In genomic region chr16:74929636-74930035, GRCh38 we compare ENCODE assay signal across 36 cellular contexts. TPM values are rescaled to one million over a fixed set of nuclear protein-coding genes. Genes with fewer than 3 reads are reported as not detected.
DNase-seq lines count a peak whose midpoint lies in the region; ATAC-seq, FAIRE-seq and TF ChIP-seq lines count a peak whose summit lies in the region.
"Had no signal": no experiment of that assay in that cellular context is flagged by ENCODE, and none has a peak within 500 bp of the region (broad histone marks: within the 10 kb centered on the region; RNA-seq: fewer than 3 reads in every experiment).

No MANE protein-coding gene starts in this region.

- H3K9me3 ChIP-seq in HEK293 (ENCODE audit: control insufficient read depth, insufficient read depth, low read depth, low read length) = no peaks in the 10 kb centered on the region
- no peaks in the 10 kb centered on the region for H3K9me3 ChIP-seq in K562 (replicated peaks; ENCODE audit: control insufficient read depth, insufficient read depth, low read depth, low read length)
- no peaks in the 10 kb centered on the region for H3K9me3 ChIP-seq in HAP-1
- H3K9me3 ChIP-seq: A549; BE2C; BLaER1; BLaER1 treated with 17β-estradiol and CSF1 and Interleukin-3, amounts not matched to agents 10 nM and 100 nM; Caco-2 had no signal

- H3K4me3 ChIP-seq in HEK293 (ENCODE audit: low read depth, low read length) = no peak overlapping the region
- no peak overlapping the region for H3K4me3 ChIP-seq in K562
- H3K4me3 ChIP-seq in HAP-1 = no peak overlapping the region
- H3K4me3 ChIP-seq: A549; BLaER1; BLaER1 treated with 17β-estradiol and CSF1 and Interleukin-3, amounts not matched to agents 10 nM and 100 nM had no signal

- POLR2A ChIA-PET in HEK293 (lab: Yijun Ruan, JAX) = no interaction called here
- POLR2A ChIA-PET in K562 (lab: Yijun Ruan, JAX) = no interaction called here

- H3K79me2 ChIP-seq in K562 (ENCODE audit: control insufficient read depth, insufficient read depth, low read length) = no peaks in the 10 kb centered on the region

- FAIRE-seq in HTR-8/SVneo (lab: Jason Lieb, UNC) (peak; percentile 4), K562 (lab: Jason Lieb, UNC) (no peak)
- FAIRE-seq: A204.1, A549, D721Med had no signal

- TF ChIP-seq RAD21 in K562 (CRISPR knock-in tag; conservative IDR thresholded peaks at IDR 0.05 in 1 of 2, IDR thresholded peaks at IDR 0.05 in 1 of 2) = no peak

- peak overlapping the region; percentile 4 for H3K27ac Mint-ChIP-seq in progenitor cell of endocrine pancreas
- H3K27ac Mint-ChIP-seq: B cell; CD4-positive, alpha-beta memory T cell; CD4-positive, alpha-beta T cell; CD4-positive, CD25-positive, alpha-beta regulatory T cell; CD8-positive, alpha-beta T cell had no signal

- no peak overlapping the region for H3K9ac ChIP-seq in K562 (ENCODE audit: insufficient read depth in 1 of 2, low read depth in 2 of 2, low read length in 2 of 2)
- H3K9ac ChIP-seq: BLaER1; BLaER1 treated with 17β-estradiol and CSF1 and Interleukin-3, amounts not matched to agents 10 nM and 100 nM had no signal

- no peak overlapping the region for H2AFZ ChIP-seq in K562 (ENCODE audit: low read depth, low read length)

- no peak for ATAC-seq in K562
- ATAC-seq: A549; CD8-positive, alpha-beta T cell had no signal

- no peak overlapping the region for H3K4me2 ChIP-seq in K562 (ENCODE audit: insufficient read depth, low read length)
- H3K4me2 ChIP-seq: A549; BLaER1; BLaER1 treated with 17β-estradiol and CSF1 and Interleukin-3, amounts not matched to agents 10 nM and 100 nM had no signal

- peaks cover 16% of the 10 kb centered on the region for H3K36me3 Mint-ChIP-seq in progenitor cell of endocrine pancreas (ENCODE audit: insufficient read depth)

- CTCF ChIA-PET in HEK293 (lab: Yijun Ruan, JAX) = no interaction called here
- CTCF ChIA-PET in K562 (lab: Yijun Ruan, JAX; ENCODE audit: low intra/inter-chr PET ratio) = no interaction called here

- H3K9me1 ChIP-seq in K562 (ENCODE audit: control insufficient read depth, insufficient read depth, low read length) = no peaks in the 10 kb centered on the region

- TF ChIP-seq POLR2A in K562 (conservative IDR thresholded peaks at IDR 0.05) = no peak

- TF ChIP-seq CTCF in HEK293 (tag by site-specific recombination; IDR thresholded peaks at IDR 0.05) (no peak), K562 (IDR thresholded peaks at IDR 0.05 in 2 of 3, conservative IDR thresholded peaks at IDR 0.05 in 1 of 3; ENCODE audit: insufficient read depth in 2 of 3, low read depth in 1 of 3, low read length in 3 of 3) (no peak), progenitor cell of endocrine pancreas (IDR thresholded peaks at IDR 0.05; ENCODE audit: unreplicated experiment) (no peak)

- intact Hi-C loops in K562 (cut with micrococcal nuclease) = no loop called here

- H3K27me3 Mint-ChIP-seq in progenitor cell of endocrine pancreas = no peaks in the 10 kb centered on the region
- H3K27me3 Mint-ChIP-seq: B cell; CD4-positive, alpha-beta memory T cell; CD4-positive, alpha-beta T cell; CD4-positive, CD25-positive, alpha-beta regulatory T cell; CD8-positive, alpha-beta memory T cell had no signal

- H3K36me3 ChIP-seq in HEK293 (ENCODE audit: control insufficient read depth in 2 of 2, insufficient read depth in 1 of 2, low read length in 2 of 2) = peaks cover 15 to 31% of the 10 kb centered on the region in 2 experiments; a peak in 2 of 3 replicates
- peaks cover 39% of the 10 kb centered on the region; the same call in 1 of the 3 replicates for H3K36me3 ChIP-seq in K562 (ENCODE audit: control insufficient read depth, insufficient read depth, low read length)
- peaks cover 20% of the 10 kb centered on the region for H3K36me3 ChIP-seq in HAP-1 (replicated peaks)

- H3K27ac ChIP-seq in HEK293 (ENCODE audit: extremely low read depth, low read depth, low read length) (no peak overlapping the region), K562 (ENCODE audit: extremely low read depth, low read depth, low read length) (no peak overlapping the region)
- H3K27ac ChIP-seq: 22Rv1; A549; BLaER1; BLaER1 treated with 17β-estradiol and CSF1 and Interleukin-3, amounts not matched to agents 10 nM and 100 nM; C4-2B had no signal

- DNase-seq in HTR-8/SVneo (ENCODE audit: insufficient read length, low spot score) = no peak
- DNase-seq in K562 (ENCODE audit: extremely low read depth in 1 of 4, low spot score in 3 of 4) = no peak
- no peak for DNase-seq in progenitor cell of endocrine pancreas (ENCODE audit: low spot score, unreplicated experiment)
- no peak for DNase-seq in DMS 273 treated with DMSO at 0.1 percent for 48 hours (lab: John Stamatoyannopoulos, UW)
- DNase-seq in HAP-1 (ENCODE audit: low spot score in 2 of 2) = no peak
- DNase-seq in T-helper 2 cell = no peak
- no peak for DNase-seq in GDM1 (lab: John Stamatoyannopoulos, UW)
- DNase-seq: 8988T; ACHN; AML-193; BE2C; C1 segment of cervical spinal cord; Caco-2; Calu3; CD4-positive, alpha-beta memory T cell; CD4-positive, alpha-beta T cell; CD4-positive, CD25-positive, alpha-beta regulatory T cell; CD8-positive, alpha-beta memory T cell; CD8-positive, alpha-beta T cell; COR-L47; DMS153; DMS53; DMS79; DMS79 treated with DMSO at 0.1 percent for 48 hours; DND-41; EL had no signal

- BruUV-seq in K562 (replicated peaks; lab: Mats Ljungman, UMichigan) = no TSS peak

- H3K9me3 Mint-ChIP-seq in progenitor cell of endocrine pancreas (ENCODE audit: low read depth) = no peaks in the 10 kb centered on the region
- H3K9me3 Mint-ChIP-seq: CD4-positive, alpha-beta memory T cell; CD4-positive, alpha-beta T cell; CD4-positive, CD25-positive, alpha-beta regulatory T cell; CD8-positive, alpha-beta memory T cell; CD8-positive, alpha-beta T cell had no signal

- no peak for TF ChIP-seq EP300 in K562 (IDR thresholded peaks at IDR 0.05; ENCODE audit: low read length)

- H4K20me1 ChIP-seq in K562 (replicated peaks; ENCODE audit: control insufficient read depth, insufficient read depth, low read length) = no peaks in the 10 kb centered on the region
- H4K20me1 ChIP-seq: BLaER1 had no signal

- no peaks in the 10 kb centered on the region for H3K4me1 Mint-ChIP-seq in progenitor cell of endocrine pancreas (ENCODE audit: low read depth)
- H3K4me1 Mint-ChIP-seq: B cell; CD14-positive monocyte; CD4-positive, CD25-positive, alpha-beta regulatory T cell; CD8-positive, alpha-beta memory T cell had no signal

- H3K27me3 ChIP-seq in K562 (ENCODE audit: control insufficient read depth in 2 of 2, insufficient read depth in 2 of 2, low read length in 2 of 2) (no peaks in the 10 kb centered on the region), HAP-1 (ENCODE audit: low read depth) (no peaks in the 10 kb centered on the region)
- H3K27me3 ChIP-seq: BE2C, BLaER1 had no signal

- 96% methylated on average over 2 of the region's 2 CpGs for WGBS in K562 (ENCODE audit: insufficient coverage, low coverage, missing lambda C conversion rate)

- in situ Hi-C loops in K562 (cut with MboI) (no loop called here), HAP-1 (cut with MboI; ENCODE audit: low sequenced_read_pairs) (no loop called here)

- H3K4me1 ChIP-seq in HEK293 (ENCODE audit: control insufficient read depth, insufficient read depth, low read length) (no peaks in the 10 kb centered on the region), K562 (replicated peaks in 1 of 2; ENCODE audit: control insufficient read depth in 2 of 2, insufficient read depth in 2 of 2, low read length in 2 of 2) (no peaks in the 10 kb centered on the region), HAP-1 (no peaks in the 10 kb centered on the region)
- H3K4me1 ChIP-seq: A549; BE2C; BLaER1; BLaER1 treated with 17β-estradiol and CSF1 and Interleukin-3, amounts not matched to agents 10 nM and 100 nM; Caco-2 had no signal

- H3K4me3 Mint-ChIP-seq in progenitor cell of endocrine pancreas (ENCODE audit: low read depth) = no peak overlapping the region
- H3K4me3 Mint-ChIP-seq: B cell; CD14-positive monocyte; CD4-positive, alpha-beta memory T cell; CD4-positive, alpha-beta T cell; CD4-positive, CD25-positive, alpha-beta regulatory T cell; CD8-positive, alpha-beta memory T cell; CD8-positive, alpha-beta T cell had no signal

TF ChIP-seq in HEK293, 187 proteins besides CTCF, POLR2A, EP300 and RAD21:
- no peak for TF ChIP-seq GLIS2 (tag by site-specific recombination; IDR thresholded peaks at IDR 0.05)
- peak; percentile 88 for TF ChIP-seq ZNF146 (tag by site-specific recombination; IDR thresholded peaks at IDR 0.05)
- no peak for TF ChIP-seq ZNF302 (tag by site-specific recombination; IDR thresholded peaks at IDR 0.05; ENCODE audit: low read depth)
- TF ChIP-seq MZF1 (tag by site-specific recombination; IDR thresholded peaks at IDR 0.05; ENCODE audit: borderline replicate concordance) = peak; percentile 25; the same call in 1 of the 2 replicates

TF ChIP-seq in K562, 482 proteins besides CTCF, POLR2A, EP300 and RAD21:
- TF ChIP-seq ELK3 (CRISPR knock-in tag; IDR thresholded peaks at IDR 0.05) (no peak), ZNF146 (CRISPR knock-in tag; IDR thresholded peaks at IDR 0.05; ENCODE audit: unreplicated experiment) (peak; percentile 55)

RNA-seq across cellular contexts. Expression of gene WDR59, which starts 55.3 kb away (rescaled TPM):
- total RNA-seq in K562 (2011; cell fraction: chromatin; rRNA removed; ENCODE audit: low replicate concordance) = 271 and 313 TPM in 2 replicates
- 146 and 158 TPM in 2 replicates for total RNA-seq in K562 (2011; cell fraction: nucleolus; rRNA removed)
- total RNA-seq in K562 (2011; cell fraction: nucleoplasm; rRNA removed) = 157 and 158 TPM in 2 replicates
- total RNA-seq in K562 (2014; rRNA removed) (19.6 and 35.1 TPM in 2 replicates), K562 (2014; rRNA removed; fragmentation: Illumina TruSeq; extraction: Trizol) (32.2 and 34.7 TPM in 2 replicates), K562 (2015; rRNA removed; fragmentation: Illumina TruSeq; extraction: Trizol) (20.0 and 28.0 TPM in 2 replicates), K562 (2021) (81.3 and 94.3 TPM in 2 replicates), progenitor cell of endocrine pancreas (150 and 154 TPM in 2 replicates)
- polyA plus RNA-seq in K562 (2011; rRNA removed) (119 and 126 TPM in 2 replicates), K562 (2014; fragmentation: Illumina TruSeq; extraction: Trizol) (47.6 and 59.0 TPM in 2 replicates), K562 (2014; fragmentation: Nextera tagmentation; extraction: Ambion mirVana) (10 to 100 TPM; 12.7 to 16.2 TPM), K562 (2014; rRNA removed) (52.2 and 57.4 TPM in 2 replicates)
- polyA plus RNA-seq in K562 (2011; cell fraction: cytosol; rRNA removed) = 89.5 and 105 TPM in 2 replicates
- polyA plus RNA-seq in K562 (2011; cell fraction: nucleus; rRNA removed) = 307 and 327 TPM in 2 replicates
- polyA plus RNA-seq in K562 (2012) = 42.5 and 56.4 TPM in 2 replicates
- 114 and 147 TPM in 2 replicates for polyA minus RNA-seq in K562 (2011; rRNA and poly(A)+ RNA removed)
- polyA minus RNA-seq in K562 (2011; cell fraction: cytosol; rRNA and poly(A)+ RNA removed) = 38.2 and 42.9 TPM in 2 replicates
- polyA minus RNA-seq in K562 (2011; cell fraction: nucleus; rRNA and poly(A)+ RNA removed) = 63.0 and 94.5 TPM in 2 replicates

Comparison
In these comparisons a context has a peak if more than half of its experiments do, and no peak if none do; other contexts are left out.
1. Of the 44 proteins assayed by ChIP-seq in both K562 and HEK293: peak only in K562: none; only in HEK293: none; in both: ZNF146; in neither: 43.